In genomic region chr14:105300542-105301102, GRCh38 we compare ENCODE assay signal across 8 cellular contexts. TPM values are rescaled to one million over a fixed set of nuclear protein-coding genes. Genes with fewer than 3 reads are reported as not detected.
DNase-seq lines count a peak whose midpoint lies in the region; ATAC-seq and TF ChIP-seq lines count a peak whose summit lies in the region.

Gene BRF1 (minus strand): TSS chr14:105301001. CDS start chr14:105300629, 372 bp downstream.

- H3K36me3 ChIP-seq in right atrium auricular region, result no peaks in the 10 kb centered on the region
- H3K36me3 ChIP-seq in uterus, result no peaks in the 10 kb centered on the region

- peak within 1 kb of the TSS; percentile 95 for H3K27ac ChIP-seq in angular gyrus (ENCODE audit: low read depth, low read length)
- peak within 1 kb of the TSS; percentile 96 for H3K27ac ChIP-seq in right atrium auricular region
- peak within 1 kb of the TSS; percentile 93 to 98 for H3K27ac ChIP-seq in uterus

- H3K4me3 ChIP-seq in GM12865 (ENCODE audit: low read depth, low read length) (peak within 1 kb of the TSS; percentile 95), right atrium auricular region (peak within 1 kb of the TSS; percentile 66 to 69), uterus (peak within 1 kb of the TSS; percentile 68 to 84)

- ATAC-seq in HG02588 (IDR thresholded peaks at IDR 0.05; ENCODE audit: unreplicated experiment), result peak; percentile 77

- DNase-seq in GM12865 (ENCODE audit: low read depth), result peak; percentile 97
- peak; percentile 89 for DNase-seq in NCI-H1092 (lab: John Stamatoyannopoulos, UW)
- DNase-seq in right atrium auricular region (ENCODE audit: low spot score), result peak; percentile 90
- peak; percentile 90 for DNase-seq in putamen (ENCODE audit: low spot score)
- peak; percentile 93 to 95 for DNase-seq in uterus

- TF ChIP-seq POLR2A in uterus (IDR thresholded peaks at IDR 0.05), result peak; percentile 53 to 78

- intact Hi-C loops in T-helper 2 cell treated with Interferon-gamma antibody and Interleukin-4, amounts not matched to agents 100 ng/mL and 5 ng/mL, for 36 hours (cut with micrococcal nuclease), result loop anchor here (1.0 to 5.0 kb wide), 6 partner anchors 14 to 503 kb away; partner anchors contain the start of genes AKT1, CDCA4, PACS2 and TEDC1
- intact Hi-C loops in uterus (cut with DNase I; ENCODE audit: low total_unique reads), result no loop called here

- H3K4me1 ChIP-seq in right atrium auricular region (peaks cover 0 to 24% of the 10 kb centered on the region in 2 donors), uterus (peaks cover 0 to 10% of the 10 kb centered on the region in 2 donors)

- H3K9me3 ChIP-seq in right atrium auricular region (no peaks in the 10 kb centered on the region), uterus (no peaks in the 10 kb centered on the region)

- no peaks in the 10 kb centered on the region for H3K27me3 ChIP-seq in right atrium auricular region
- no peaks in the 10 kb centered on the region for H3K27me3 ChIP-seq in uterus

- TF ChIP-seq CTCF in GM12865 (IDR thresholded peaks at IDR 0.05; ENCODE audit: insufficient read depth, low read depth, low read length, missing control alignments) (no peak), right atrium auricular region (IDR thresholded peaks at IDR 0.05) (no peak), uterus (IDR thresholded peaks at IDR 0.05) (peak in 2 of 4 experiments; percentile 21 to 37)

RNA-seq across cellular contexts. Expression of gene BRF1, which starts in this region (rescaled TPM):
- total RNA-seq in T-helper 2 cell treated with Interferon-gamma antibody and Interleukin-4, amounts not matched to agents 100 ng/mL and 5 ng/mL, for 36 hours, result 40.6 and 41.7 TPM in 2 replicates
- total RNA-seq in right atrium auricular region (10 to 100 TPM; 16.2 to 17.2 TPM), uterus (10 to 100 TPM in 3 of 4 donors, 1 to 10 TPM in 1; 9.7 to 77.7 (median 61.3) TPM)

Comparison
In these comparisons a context has a peak if more than half of its experiments do, and no peak if none do; other contexts are left out.
1. Peak in every context shown above with its lines: DNase-seq, ATAC-seq, H3K4me3 ChIP-seq and H3K27ac ChIP-seq.